ENCODE assay signal across 10 cellular contexts in genomic region chr10:3500408-3500856, GRCh38.
A peak's percentile ranks its signal among the peaks of the same experiment; 100 is the strongest.
DNase-seq lines count a peak whose midpoint lies in the region; TF ChIP-seq lines count a peak whose summit lies in the region.
"Had no signal": no experiment of that assay in that cellular context is flagged by ENCODE, and none has a peak within 500 bp of the region (broad histone marks: within the 10 kb centered on the region; RNA-seq: fewer than 3 reads in every experiment).

No MANE protein-coding gene starts in this region.

- H3K27me3 ChIP-seq in mammary epithelial cell (ENCODE audit: insufficient read depth, low read length) (no peaks in the 10 kb centered on the region), iPS DF 6.9 (ENCODE audit: control insufficient read depth, insufficient read depth, low read length) (no peaks in the 10 kb centered on the region)
- H3K27me3 ChIP-seq: colonic mucosa had no signal

- H3K27ac ChIP-seq in mammary epithelial cell (ENCODE audit: insufficient read depth, low read depth, low read length) (peak overlapping the region; percentile 39), iPS DF 6.9 (ENCODE audit: low read length) (no peak overlapping the region)
- H3K27ac ChIP-seq: colonic mucosa, KMS-11 had no signal

- peak overlapping the region; percentile 27 for H3K9ac ChIP-seq in mammary epithelial cell (ENCODE audit: insufficient read depth, low read length)
- H3K9ac ChIP-seq: KMS-11 had no signal

- dilution Hi-C loops in mammary epithelial cell (cut with HindIII; ENCODE audit: low sequenced_read_pairs): no loop called here

- H3K4me1 ChIP-seq in mammary epithelial cell (ENCODE audit: insufficient read depth, low read length): peaks cover 6% of the 10 kb centered on the region
- H3K4me1 ChIP-seq in iPS DF 6.9 (ENCODE audit: control insufficient read depth, insufficient read depth, low read length): peaks cover 8% of the 10 kb centered on the region
- H3K4me1 ChIP-seq: colonic mucosa had no signal

- no peaks in the 10 kb centered on the region for H3K79me2 ChIP-seq in mammary epithelial cell (ENCODE audit: insufficient read depth, low read length)

- H3K9me3 ChIP-seq in mammary epithelial cell (replicated peaks; ENCODE audit: insufficient read depth, low read length): no peaks in the 10 kb centered on the region
- no peaks in the 10 kb centered on the region for H3K9me3 ChIP-seq in iPS DF 6.9 (ENCODE audit: control insufficient read depth, insufficient read depth, low read length)
- H3K9me3 ChIP-seq: colonic mucosa had no signal

- in situ Hi-C loops in mammary epithelial cell (cut with MboI; ENCODE audit: low sequenced_read_pairs in 2 of 2): no loop called here

- H4K20me1 ChIP-seq in mammary epithelial cell (ENCODE audit: insufficient read depth, low read length): no peaks in the 10 kb centered on the region

- CTCF ChIA-PET in mammary epithelial cell (lab: Charles Lee; ENCODE audit: low non-redundant PET): interaction anchor here (0.7 kb wide), 1 partner anchor 1013 kb away, joined by 6 read pairs; no protein-coding TSS in a partner anchor

- WGBS in mammary epithelial cell (ENCODE audit: low coverage, missing lambda C conversion rate): 18% methylated on average over 14 of the region's 15 CpGs
- no CpG with 5 or more reads among the region's 15 CpGs for WGBS in iPS DF 6.9 (ENCODE audit: insufficient coverage, insufficient read length)

- DNase-seq in GM04504 (ENCODE audit: low read depth) (peak; percentile 31), mammary epithelial cell (peak; percentile 60), iPS DF 6.9 (ENCODE audit: low read depth, low spot score) (peak; percentile 48), putamen (ENCODE audit: low spot score) (peak; percentile 82), NCI-H1105 treated with DMSO at 0.1 percent for 48 hours (lab: John Stamatoyannopoulos, UW) (no peak), NCI-H2029 treated with DMSO at 0.1 percent for 48 hours (lab: John Stamatoyannopoulos, UW) (no peak), glomerular visceral epithelial cell (ENCODE audit: extremely low spot score) (no peak)
- no peak for DNase-seq in effector CD8-positive, alpha-beta T cell (lab: John Stamatoyannopoulos, UW)
- DNase-seq: colonic mucosa had no signal

- no peaks in the 10 kb centered on the region for H3K36me3 ChIP-seq in mammary epithelial cell (ENCODE audit: insufficient read depth, low read length)
- no peaks in the 10 kb centered on the region for H3K36me3 ChIP-seq in iPS DF 6.9 (ENCODE audit: control insufficient read depth, insufficient read depth, low read length)
- H3K36me3 ChIP-seq: colonic mucosa had no signal

- no TSS peak for BruUV-seq in mammary epithelial cell (replicated peaks; lab: Mats Ljungman, UMichigan)

- intact Hi-C loops in mammary epithelial cell (cut with micrococcal nuclease): loop anchor here (2.0 kb wide), 1 partner anchor 32 kb away; no protein-coding TSS in a partner anchor

- no peak for TF ChIP-seq CTCF in mammary epithelial cell (conservative IDR thresholded peaks at IDR 0.05 in 1 of 2, IDR thresholded peaks at IDR 0.05 in 1 of 2; ENCODE audit: extremely low read depth in 1 of 2, insufficient read depth in 1 of 2, low read depth in 1 of 2, low read length in 2 of 2)

- H3K4me3 ChIP-seq in mammary epithelial cell (replicated peaks in 1 of 3; ENCODE audit: insufficient read depth in 1 of 3, low read depth in 2 of 3, low read length in 3 of 3): no peak overlapping the region
- H3K4me3 ChIP-seq in iPS DF 6.9 (ENCODE audit: low read length): no peak overlapping the region
- H3K4me3 ChIP-seq: colonic mucosa had no signal

- H2AFZ ChIP-seq in mammary epithelial cell (ENCODE audit: low read depth, low read length): peak overlapping the region; percentile 87

- peak overlapping the region; percentile 67 for H3K4me2 ChIP-seq in mammary epithelial cell (ENCODE audit: insufficient read depth, low read depth, low read length)
- H3K4me2 ChIP-seq: KMS-11 had no signal

Comparison
In these comparisons a context has a peak if more than half of its experiments do, and no peak if none do; other contexts are left out.
1. DNase-seq: peak in GM04504 (single experiment), mammary epithelial cell (single experiment), iPS DF 6.9 (single experiment) and putamen (single experiment); none in NCI-H1105 treated with DMSO at 0.1 percent for 48 hours (single experiment), NCI-H2029 treated with DMSO at 0.1 percent for 48 hours (single experiment), effector CD8-positive, alpha-beta T cell (single experiment) and glomerular visceral epithelial cell (single experiment).